Comparison of ENCODE assay signal across 8 cellular contexts in the genomic region with DNA sequence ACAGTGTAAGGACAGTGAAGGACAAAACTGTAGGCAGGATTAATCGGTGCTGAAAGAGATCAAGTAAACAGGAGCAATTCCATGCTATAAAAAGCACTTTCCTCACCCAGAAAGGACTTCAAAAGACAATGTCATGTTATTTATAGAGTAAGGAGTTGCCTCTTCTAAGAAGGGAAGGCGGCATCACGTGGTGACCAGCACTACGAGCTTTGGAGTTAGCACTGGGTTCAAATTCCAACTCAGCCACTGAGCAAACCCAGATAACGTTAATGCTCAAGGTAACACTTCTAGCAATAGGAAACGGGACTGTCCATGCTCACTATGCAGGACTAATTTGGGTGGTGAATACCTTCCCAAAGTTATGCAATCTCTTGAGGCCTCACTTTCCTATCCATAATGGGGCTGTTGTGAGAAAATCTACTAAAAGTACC. TPM values are rescaled to one million over a fixed set of nuclear protein-coding genes. Genes with fewer than 3 reads are reported as not detected.
DNase-seq lines count a peak whose midpoint lies in the region; ATAC-seq, FAIRE-seq and TF ChIP-seq lines count a peak whose summit lies in the region.

No MANE protein-coding gene starts in this region.

- DNase-seq in GM12865 (ENCODE audit: low read depth) (no peak), PC-3 (no peak), fibroblast of mammary gland (ENCODE audit: low read depth) (no peak), frontal cortex (ENCODE audit: low spot score in 2 of 2) (no peak), COR-L47 (lab: John Stamatoyannopoulos, UW) (no peak), NOMO-1 treated with dmso at 0.1 percent for 144 hours (lab: John Stamatoyannopoulos, UW; ENCODE audit: unreplicated experiment) (no peak)

- peaks cover 29% of the 10 kb centered on the region for H3K79me2 ChIP-seq in PC-3 (ENCODE audit: low read length)
- H3K79me2 ChIP-seq in parathyroid adenoma = peaks cover 3% of the 10 kb centered on the region

- TF ChIP-seq CTCF in GM12865 (IDR thresholded peaks at IDR 0.05; ENCODE audit: insufficient read depth, low read depth, low read length, missing control alignments) = no peak
- no peak for TF ChIP-seq CTCF in PC-3 (conservative IDR thresholded peaks at IDR 0.05; ENCODE audit: low read depth, low read length)
- TF ChIP-seq CTCF in fibroblast of mammary gland (conservative IDR thresholded peaks at IDR 0.05; ENCODE audit: control insufficient read depth, insufficient read depth, low read depth, low read length) = no peak
- TF ChIP-seq CTCF in parathyroid adenoma (IDR thresholded peaks at IDR 0.05) = no peak

- CTCF ChIA-PET in PC-3 (lab: Charles Lee) = no interaction called here

- no peak for FAIRE-seq in frontal cortex (lab: Jason Lieb, UNC)

- H3K4me2 ChIP-seq in PC-3 (ENCODE audit: low read length) (peak overlapping the region; percentile 84), parathyroid adenoma (ENCODE audit: low read length) (peak overlapping the region; percentile 86)

- H3K27ac ChIP-seq in PC-3 (ENCODE audit: low read length) = peak overlapping the region; percentile 42
- peak overlapping the region; percentile 87 for H3K27ac ChIP-seq in parathyroid adenoma

- no TSS peak for BruUV-seq in PC-3 (replicated peaks; lab: Mats Ljungman, UMichigan)

- H3K9me3 ChIP-seq in PC-3 (ENCODE audit: low read length) = no peaks in the 10 kb centered on the region
- no peaks in the 10 kb centered on the region for H3K9me3 ChIP-seq in parathyroid adenoma (ENCODE audit: control insufficient read depth, low read length)

- H3K27me3 ChIP-seq in PC-3 (ENCODE audit: low read length) (no peaks in the 10 kb centered on the region), parathyroid adenoma (ENCODE audit: control insufficient read depth, insufficient read depth, low read length) (no peaks in the 10 kb centered on the region)

- POLR2A ChIA-PET in PC-3 (lab: Charles Lee; ENCODE audit: unreplicated experiment) = no interaction called here

- H3K4me1 ChIP-seq in PC-3 (ENCODE audit: insufficient read depth, low read length) = peaks cover 21% of the 10 kb centered on the region
- peaks cover 11% of the 10 kb centered on the region for H3K4me1 ChIP-seq in parathyroid adenoma

- H2AFZ ChIP-seq in PC-3 (ENCODE audit: low read length) (peak overlapping the region; percentile 92), parathyroid adenoma (peak overlapping the region; percentile 94)

- intact Hi-C loops in PC-3 (cut with micrococcal nuclease) = loop anchor here (1.0 kb wide), 1 partner anchor 56 kb away; a partner anchor contains a TSS

- ATAC-seq in PC-3 (no peak), HG02970 (IDR thresholded peaks at IDR 0.05; ENCODE audit: low FRiP score, unreplicated experiment) (no peak)

- H3K9ac ChIP-seq in PC-3 (ENCODE audit: low read length) (peak overlapping the region; percentile 74), parathyroid adenoma (no peak overlapping the region)

- no peaks in the 10 kb centered on the region for H3K9me2 ChIP-seq in PC-3 (replicated peaks; ENCODE audit: low read length)

- H3K4me3 ChIP-seq in GM12865 (ENCODE audit: low read depth, low read length) = peak overlapping the region; percentile 75
- peak overlapping the region; percentile 70 for H3K4me3 ChIP-seq in PC-3 (ENCODE audit: low read length)
- H3K4me3 ChIP-seq in fibroblast of mammary gland (ENCODE audit: control insufficient read depth, low read depth, low read length) = peak overlapping the region; percentile 75
- peak overlapping the region; percentile 76 for H3K4me3 ChIP-seq in parathyroid adenoma (ENCODE audit: low read depth, low read length)

- H4K20me1 ChIP-seq in PC-3 (ENCODE audit: low read length) = no peaks in the 10 kb centered on the region

- H3F3A ChIP-seq in PC-3 (ENCODE audit: low read length, unreplicated experiment) = no peaks in the 10 kb centered on the region

- H3K36me3 ChIP-seq in PC-3 (ENCODE audit: low read depth, low read length) (no peaks in the 10 kb centered on the region), parathyroid adenoma (ENCODE audit: control insufficient read depth, insufficient read depth, low read length) (no peaks in the 10 kb centered on the region)

RNA-seq across cellular contexts. Expression of a gene that starts 0.7 kb away (rescaled TPM):
- total RNA-seq in PC-3 (2014; rRNA removed) = 2.0 and 3.9 TPM in 2 replicates
- 35.5 TPM for total RNA-seq in frontal cortex

RNA-seq across cellular contexts. Expression of a gene that starts 55.6 kb away (rescaled TPM):
- total RNA-seq in PC-3 (2014; rRNA removed) = 10.8 and 12.6 TPM in 2 replicates
- 11.0 TPM for total RNA-seq in frontal cortex
